8 cellular contexts compared by ENCODE assay signal in genomic region chr9:70411141-70411929, GRCh38. TPM values are rescaled to one million over a fixed set of nuclear protein-coding genes. Genes with fewer than 3 reads are reported as not detected.
DNase-seq lines count a peak whose midpoint lies in the region; ATAC-seq and TF ChIP-seq lines count a peak whose summit lies in the region.

No MANE protein-coding gene starts in this region.

- TF ChIP-seq POLR2A in Peyer's patch (IDR thresholded peaks at IDR 0.05): peak; percentile 14 to 54

- peak; percentile 39 for DNase-seq in DMS 273 treated with DMSO at 0.1 percent for 48 hours (lab: John Stamatoyannopoulos, UW)
- DNase-seq in Peyer's patch: peak; percentile 34 to 81 (median 80)
- peak; percentile 78 for DNase-seq in amniotic epithelial cell (ENCODE audit: low read depth)
- DNase-seq in right cardiac atrium: peak; percentile 77 to 86 (median 79)
- DNase-seq in sciatic nerve (ENCODE audit: low spot score): peak; percentile 69
- DNase-seq in NCI-H2196 (lab: John Stamatoyannopoulos, UW; ENCODE audit: unreplicated experiment): no peak

- H3K27me3 ChIP-seq in Peyer's patch (no peaks in the 10 kb centered on the region), right cardiac atrium (ENCODE audit: control insufficient read depth, insufficient read depth) (no peaks in the 10 kb centered on the region)

- peak overlapping the region; percentile 70 to 96 (median 82) for H3K4me3 ChIP-seq in Peyer's patch
- H3K4me3 ChIP-seq in right cardiac atrium (ENCODE audit: low read length): peak overlapping the region; percentile 50

- H3K27ac ChIP-seq in Peyer's patch (peak overlapping the region; percentile 99 to 100 (median 100)), right cardiac atrium (ENCODE audit: low read length) (peak overlapping the region; percentile 95)

- H3K36me3 ChIP-seq in Peyer's patch: no peaks in the 10 kb centered on the region

- ATAC-seq in right cardiac atrium (peak; percentile 15 to 54), sciatic nerve (peak; percentile 18), HG03439 (IDR thresholded peaks at IDR 0.05; ENCODE audit: unreplicated experiment) (no peak), HG03432 (IDR thresholded peaks at IDR 0.05; ENCODE audit: unreplicated experiment) (no peak)

- TF ChIP-seq CTCF in Peyer's patch (IDR thresholded peaks at IDR 0.05): peak in 1 of 6 experiments; percentile 2

- intact Hi-C loops in right cardiac atrium (cut with DNase I) (loop anchor here (2.0 to 10.0 kb wide), 6 partner anchors 21 to 193 kb away; no protein-coding TSS in a partner anchor), sciatic nerve (cut with DNase I) (loop anchor here (5.0 kb wide), 1 partner anchor 71 kb away; no protein-coding TSS in a partner anchor)

- no peaks in the 10 kb centered on the region for H3K9me3 ChIP-seq in Peyer's patch
- no peaks in the 10 kb centered on the region for H3K9me3 ChIP-seq in right cardiac atrium (ENCODE audit: control insufficient read depth, low read length)

- H3K4me1 ChIP-seq in Peyer's patch (peaks cover 0 to 34% (median 7%) of the 10 kb centered on the region in 4 donors), right cardiac atrium (ENCODE audit: control insufficient read depth, insufficient read depth, low read length) (peaks cover 17% of the 10 kb centered on the region)

- 4% methylated on average over 15 of the region's 15 CpGs for WGBS in right cardiac atrium

RNA-seq across cellular contexts. Expression of gene KLF9, which starts 3.1 kb away (rescaled TPM):
- total RNA-seq in Peyer's patch (100 to 1,000 TPM in 1 of 4 donors, 10 to 100 TPM in 3; 40.6 to 124 (median 55.4) TPM), right cardiac atrium (10 to 100 TPM; 59.3 to 76.6 (median 72.6) TPM), sciatic nerve (94.6 TPM)
- 39.5 TPM for polyA plus RNA-seq in right cardiac atrium

Comparison
In these comparisons a context has a peak if more than half of its experiments do, and no peak if none do; other contexts are left out.
1. ATAC-seq: peak in right cardiac atrium (2 of 2) and sciatic nerve (single experiment); none in HG03439 (single experiment) and HG03432 (single experiment).